In genomic region chr21:28215214-28215954, GRCh38 we compare ENCODE assay signal across 10 cellular contexts.
DNase-seq lines count a peak whose midpoint lies in the region; ATAC-seq, FAIRE-seq and TF ChIP-seq lines count a peak whose summit lies in the region.
"Had no signal": no experiment of that assay in that cellular context is flagged by ENCODE, and none has a peak within 500 bp of the region (broad histone marks: within the 10 kb centered on the region; RNA-seq: fewer than 3 reads in every experiment).

No MANE protein-coding gene starts in this region.

- POLR2A ChIA-PET in RWPE1 (lab: Yijun Ruan, JAX; ENCODE audit: low non-redundant PET): no interaction called here

- TF ChIP-seq CTCF in RWPE1 (conservative IDR thresholded peaks at IDR 0.05; ENCODE audit: low read depth) (no peak), fibroblast of the aortic adventitia (IDR thresholded peaks at IDR 0.05; ENCODE audit: insufficient read depth, low read length) (no peak), pancreas (IDR thresholded peaks at IDR 0.05) (no peak)

- H3K27ac ChIP-seq in RWPE1 (no peak overlapping the region), pancreas (peak overlapping the region in 1 of 4 donors; percentile 10), substantia nigra (ENCODE audit: low read depth, low read length, poor library complexity, severe bottlenecking) (no peak overlapping the region)

- peaks cover 0 to 12% (median under 1%) of the 10 kb centered on the region in 3 donors for H3K4me1 ChIP-seq in pancreas

- DNase-seq in Daoy (ENCODE audit: low read depth): peak; percentile 38
- DNase-seq in RWPE1 (ENCODE audit: low spot score): peak; percentile 32
- peak; percentile 94 for DNase-seq in fibroblast of the aortic adventitia (ENCODE audit: low read depth)
- no peak for DNase-seq in pancreas
- no peak for DNase-seq in left lobe of liver (ENCODE audit: low spot score)
- no peak for DNase-seq in substantia nigra (lab: John Stamatoyannopoulos, UW)
- DNase-seq: NCI-H187 had no signal

- no peak for FAIRE-seq in pancreas (lab: Jason Lieb, UNC)

- H3K4me3 ChIP-seq in fibroblast of the aortic adventitia (ENCODE audit: low read depth, low read length): no peak overlapping the region
- H3K4me3 ChIP-seq in pancreas: no peak overlapping the region
- H3K4me3 ChIP-seq: esophagus muscularis mucosa had no signal

- CTCF ChIA-PET in RWPE1 (lab: Yijun Ruan, JAX): no interaction called here

- WGBS in pancreas, 2 donors: 48 to 55% methylated on average over 5 of the region's 5 CpGs

- H3K27me3 ChIP-seq in pancreas: no peaks in the 10 kb centered on the region
- H3K27me3 ChIP-seq: esophagus muscularis mucosa had no signal

- intact Hi-C loops in pancreas (cut with DNase I): no loop called here

- no peaks in the 10 kb centered on the region for H3K36me3 ChIP-seq in pancreas
- H3K36me3 ChIP-seq: esophagus muscularis mucosa had no signal

- no peaks in the 10 kb centered on the region for H3K9me3 ChIP-seq in pancreas
- H3K9me3 ChIP-seq: esophagus muscularis mucosa had no signal

- ATAC-seq in pancreas (peak in 3 of 4 donors; percentile 59 to 83 (median 77)), GM21786 (IDR thresholded peaks at IDR 0.05; ENCODE audit: unreplicated experiment) (no peak), HG03457 (IDR thresholded peaks at IDR 0.05; ENCODE audit: unreplicated experiment) (no peak), left lobe of liver (no peak)

Comparison
In these comparisons a context has a peak if more than half of its experiments do, and no peak if none do; other contexts are left out.
1. DNase-seq: peak in Daoy (single experiment), RWPE1 (single experiment) and fibroblast of the aortic adventitia (single experiment); none in pancreas (0 of 6), left lobe of liver (single experiment) and substantia nigra (0 of 49).
2. ATAC-seq: peak in pancreas (3 of 4); none in GM21786 (single experiment), HG03457 (single experiment) and left lobe of liver (single experiment).